In the genomic region with DNA sequence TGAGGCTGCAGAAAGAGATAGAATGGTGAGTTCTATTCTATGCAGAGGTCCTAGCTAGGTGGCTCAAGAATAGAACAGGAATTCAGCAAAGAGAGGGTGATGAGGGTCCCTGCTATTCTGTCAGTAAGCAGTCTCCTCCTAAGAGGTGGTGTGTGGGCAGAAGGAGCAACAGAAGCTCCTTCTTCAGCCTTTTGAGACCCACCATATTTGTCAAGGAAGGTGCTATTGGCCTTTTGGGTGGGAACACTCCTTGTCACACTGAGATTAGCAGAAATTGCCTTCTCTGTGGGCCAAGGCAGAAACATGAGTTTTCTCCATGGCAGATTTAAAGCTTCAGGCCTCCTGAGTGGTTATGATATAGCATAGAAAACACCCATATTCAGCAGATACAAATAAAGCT, we compare ENCODE assay signal across 31 cellular contexts.
"Had no signal": no experiment of that assay in that cellular context is flagged by ENCODE, and none has a peak within 500 bp of the region (broad histone marks: within the 10 kb centered on the region; RNA-seq: fewer than 3 reads in every experiment).

No MANE protein-coding gene starts in this region.

- H3K4me1 ChIP-seq: Peyer's patch had no signal

- H3K4me3 ChIP-seq: MG63, Peyer's patch, SJSA1 had no signal

- H3K9me3 ChIP-seq: MG63, Peyer's patch, SJSA1 had no signal

- DNase-seq: activated B cell treated with CpG ODN at 0.5 μM for 24 hours; activated CD4-positive, alpha-beta memory T cell treated with anti-CD3 and anti-CD28 coated beads for 36 hours; activated CD4-positive, alpha-beta T cell treated with anti-CD3 and anti-CD28 coated beads for 4 hours; activated CD4-positive, alpha-beta T cell treated with anti-CD3 and anti-CD28 coated beads, Interleukin-2, amount 50 U/mL, for 1 hour; activated CD4-positive, CD25-positive, alpha-beta regulatory T cell treated with anti-CD3 and anti-CD28 coated beads, Interleukin-2, amount 50 U/mL, for 72 hours; activated CD8-positive, alpha-beta memory T cell treated with anti-CD3 and anti-CD28 coated beads, Interleukin-2, amount 50 U/mL, for 48 hours; activated effector memory CD4-positive, alpha-beta T cell treated with Interleukin-2 at 50 U/mL for 16 hours; activated naive CD4-positive, alpha-beta T cell treated with anti-CD3 and anti-CD28 coated beads, Interleukin-2, amount 10 ng/mL, durations not matched to agents 7 days and 5 days; activated naive CD8-positive, alpha-beta T cell treated with anti-CD3 and anti-CD28 coated beads, Interleukin-2, amount 50 U/mL, for 24 hours; activated T-cell treated with anti-CD3 and anti-CD28 coated beads, Interleukin-2, amount 50 U/mL, for 48 hours; aorta; brain microvascular endothelial cell; cerebellar nuclear complex; Karpas-422; MG63; MV-4-11; NCI-H1092; NCI-H1436 treated with DMSO at 0.1 percent for 48 hours; NCI-H1694 treated with DMSO at 0.1 percent for 48 hours; NCI-H2029; NCI-H345; NCI-H524 treated with DMSO at 0.1 percent for 48 hours; Peyer's patch; RPMI8226; SHP77 treated with DMSO at 0.1 percent for 48 hours; SW 1271; T-helper 1 cell; T-helper 2 cell; T-helper 9 cell had no signal

- H3K27ac ChIP-seq: brain microvascular endothelial cell, Peyer's patch, SJSA1, VCaP had no signal

- H3K27me3 ChIP-seq: brain microvascular endothelial cell, MG63, Peyer's patch, SJSA1 had no signal

- H3K36me3 ChIP-seq: Peyer's patch had no signal

- ATAC-seq: activated naive CD8-positive, alpha-beta T cell treated with anti-CD3 and anti-CD28 coated beads, Interleukin-2, amount 50 U/mL, for 24 hours had no signal
